ENCODE assay signal across 20 cellular contexts in the genomic region with DNA sequence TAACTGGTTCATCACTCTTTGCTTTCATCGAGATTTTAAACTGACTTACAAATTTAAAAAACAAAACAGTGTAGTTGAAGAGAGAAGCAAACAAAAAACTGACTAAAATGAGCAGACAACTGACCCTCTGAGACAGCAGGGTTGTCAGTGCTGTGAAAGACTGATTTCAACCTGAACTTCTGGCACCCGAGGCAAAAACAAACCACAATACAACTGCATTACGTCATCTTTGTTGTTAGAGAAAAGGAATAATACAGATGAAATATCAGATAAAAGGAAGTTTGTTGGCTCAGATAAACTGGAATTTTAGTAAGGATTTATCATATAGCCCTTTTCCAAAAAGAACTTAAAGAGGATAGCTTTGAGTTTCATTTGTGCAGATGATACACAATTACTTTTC. TPM values are rescaled to one million over a fixed set of nuclear protein-coding genes. Genes with fewer than 3 reads are reported as not detected.
DNase-seq lines count a peak whose midpoint lies in the region; TF ChIP-seq lines count a peak whose summit lies in the region.
"Had no signal": no experiment of that assay in that cellular context is flagged by ENCODE, and none has a peak within 500 bp of the region (broad histone marks: within the 10 kb centered on the region; RNA-seq: fewer than 3 reads in every experiment).

No MANE protein-coding gene starts in this region.

- peaks cover 5% of the 10 kb centered on the region for H3K9me3 Mint-ChIP-seq in endodermal cell
- H3K9me3 Mint-ChIP-seq: activated B cell treated with CpG ODN at 0.5 μM for 24 hours; central memory CD8-positive, alpha-beta T cell; HFFc6; memory B cell; naive thymus-derived CD8-positive, alpha-beta T cell had no signal

- DNase-seq in GM23248, result peak; percentile 9
- peak; percentile 15 for DNase-seq in NB4 (ENCODE audit: low read depth)
- peak; percentile 23 for DNase-seq in astrocyte of the spinal cord (ENCODE audit: low read depth, low spot score)
- peak; percentile 27 for DNase-seq in myocyte (ENCODE audit: low read depth)
- no peak for DNase-seq in NCI-H510A (lab: John Stamatoyannopoulos, UW)
- no peak for DNase-seq in endodermal cell
- DNase-seq in UCSD-AML1 (lab: John Stamatoyannopoulos, UW; ENCODE audit: unreplicated experiment), result no peak
- DNase-seq: activated B cell treated with CpG ODN at 0.5 μM for 24 hours; effector memory CD4-positive, alpha-beta T cell; HFFc6; islet precursor cell; naive thymus-derived CD8-positive, alpha-beta T cell; NCI-H187; NCI-H446; stimulated activated CD4-positive, alpha-beta T cell treated with anti-CD3 and anti-CD28 coated beads, Interleukin-4, amount 100 ng/mL, for 1 hour; T-helper 17 cell had no signal

- peaks cover 17% of the 10 kb centered on the region for H3K27me3 ChIP-seq in GM23248 (replicated peaks; ENCODE audit: insufficient read depth)
- no peaks in the 10 kb centered on the region for H3K27me3 ChIP-seq in endodermal cell (ENCODE audit: control insufficient read depth, insufficient read depth, low read length, poor library complexity, severe bottlenecking)
- H3K27me3 ChIP-seq: vagina had no signal

- in situ Hi-C loops in GM23248 (cut with MboI) (no loop called here), astrocyte of the spinal cord (cut with HindIII; ENCODE audit: low sequenced_read_pairs) (no loop called here)

- H3K36me3 ChIP-seq in GM23248 (ENCODE audit: low read depth) (no peaks in the 10 kb centered on the region), endodermal cell (ENCODE audit: control insufficient read depth, insufficient read depth, low read length) (no peaks in the 10 kb centered on the region)
- H3K36me3 ChIP-seq: vagina had no signal

- H3K9ac ChIP-seq in GM23248 (no peak overlapping the region), endodermal cell (ENCODE audit: extremely low read depth, low read length, poor library complexity, severe bottlenecking) (no peak overlapping the region)

- no peaks in the 10 kb centered on the region for H3K4me1 Mint-ChIP-seq in endodermal cell
- H3K4me1 Mint-ChIP-seq: central memory CD8-positive, alpha-beta T cell; T-helper 17 cell had no signal

- H3K9me3 ChIP-seq in GM23248 (ENCODE audit: low read depth), result no peaks in the 10 kb centered on the region
- H3K9me3 ChIP-seq in endodermal cell (ENCODE audit: control insufficient read depth, low read length), result peaks cover 13% of the 10 kb centered on the region
- H3K9me3 ChIP-seq: vagina had no signal

- H3K4me1 ChIP-seq in GM23248 (ENCODE audit: insufficient read depth) (no peaks in the 10 kb centered on the region), endodermal cell (ENCODE audit: control insufficient read depth, insufficient read depth, low read length) (no peaks in the 10 kb centered on the region)
- H3K4me1 ChIP-seq: vagina had no signal

- 57 to 59% methylated on average over 3 of the region's 3 CpGs for WGBS in GM23248 (ENCODE audit: low coverage in 1 of 2, low lambda C conversion rate in 2 of 2, missing lambda C conversion rate in 2 of 2), 2 experiments
- 92% methylated on average over 3 of the region's 3 CpGs; no CpG with 5 or more reads in 1 of the 2 experiments for WGBS in endodermal cell (ENCODE audit: insufficient coverage in 1 of 2, insufficient read length in 1 of 2), 2 experiments

- H2AFZ ChIP-seq in GM23248, result no peak overlapping the region

- H3K27me3 Mint-ChIP-seq in endodermal cell (ENCODE audit: insufficient read depth), result peaks cover 4% of the 10 kb centered on the region
- H3K27me3 Mint-ChIP-seq: activated B cell treated with CpG ODN at 0.5 μM for 24 hours; central memory CD8-positive, alpha-beta T cell; memory B cell; naive thymus-derived CD8-positive, alpha-beta T cell; T-helper 17 cell had no signal

- no peak for TF ChIP-seq POLR2A in NB4 (IDR thresholded peaks at IDR 0.05; ENCODE audit: extremely low read depth, insufficient read length)

- H3K36me3 Mint-ChIP-seq in endodermal cell (ENCODE audit: low read depth), result no peaks in the 10 kb centered on the region

- H4K20me1 ChIP-seq in GM23248 (ENCODE audit: insufficient read depth), result no peaks in the 10 kb centered on the region

- no peak for TF ChIP-seq CTCF in NB4 (IDR thresholded peaks at IDR 0.05; ENCODE audit: low read depth, low read length)
- TF ChIP-seq CTCF in astrocyte of the spinal cord (IDR thresholded peaks at IDR 0.05; ENCODE audit: low read depth, low read length), result no peak
- no peak for TF ChIP-seq CTCF in endodermal cell (conservative IDR thresholded peaks at IDR 0.05)

- no peaks in the 10 kb centered on the region for H3K79me2 ChIP-seq in GM23248 (ENCODE audit: insufficient read depth)

- no peaks in the 10 kb centered on the region for H3K9me2 ChIP-seq in GM23248 (ENCODE audit: insufficient read depth)

- H3K27ac ChIP-seq in GM23248, result no peak overlapping the region
- no peak overlapping the region for H3K27ac ChIP-seq in endodermal cell (ENCODE audit: low read depth, low read length)
- H3K27ac ChIP-seq: skin epidermis, vagina had no signal

- H3K4me3 ChIP-seq in GM23248, result no peak overlapping the region
- no peak overlapping the region for H3K4me3 ChIP-seq in NB4 (ENCODE audit: low read depth, low read length)
- no peak overlapping the region for H3K4me3 ChIP-seq in astrocyte of the spinal cord (ENCODE audit: low read depth, low read length)
- H3K4me3 ChIP-seq in endodermal cell (ENCODE audit: low read length), result no peak overlapping the region
- H3K4me3 ChIP-seq: skin epidermis, vagina had no signal

- no peak overlapping the region for H3K27ac Mint-ChIP-seq in endodermal cell
- H3K27ac Mint-ChIP-seq: HFFc6, T-helper 17 cell had no signal

- no peaks in the 10 kb centered on the region for H3F3A ChIP-seq in GM23248 (ENCODE audit: insufficient read depth)

- H3K4me2 ChIP-seq in GM23248 (ENCODE audit: unreplicated experiment), result no peak overlapping the region

- H3K4me3 Mint-ChIP-seq in endodermal cell, result no peak overlapping the region
- H3K4me3 Mint-ChIP-seq: activated B cell treated with CpG ODN at 0.5 μM for 24 hours; central memory CD8-positive, alpha-beta T cell; HFFc6; memory B cell; naive thymus-derived CD8-positive, alpha-beta T cell; T-helper 17 cell had no signal

RNA-seq across cellular contexts. Expression of a gene that starts 51.1 kb away (rescaled TPM):
- total RNA-seq in GM23248 (2014; rRNA removed; shearing (Covaris generic)), result under 0.01 TPM in 1 of 2 replicates, not detected in the other
- 0.29 TPM in 2 replicates for polyA plus RNA-seq in GM23248 (2016; fragmentation: Nextera tagmentation; extraction: Ambion mirVana)
- total RNA-seq in myocyte (0.08 TPM in 1 of 2 replicates, not detected in the other), endodermal cell (under 1 TPM; 0.18 to 0.44 TPM)
- not detected for polyA plus RNA-seq in myocyte (2012)
- not detected for polyA plus RNA-seq in endodermal cell (2013, experiment 1 of 2)
- polyA plus RNA-seq in endodermal cell (2013, experiment 2 of 2), result not detected
- total RNA-seq: HFFc6 had no signal

RNA-seq across cellular contexts. Expression of a gene that starts 52.1 kb away (rescaled TPM):
- 11.6 and 11.7 TPM in 2 replicates for total RNA-seq in GM23248 (2014; rRNA removed; shearing (Covaris generic))
- polyA plus RNA-seq in GM23248 (2016; fragmentation: Nextera tagmentation; extraction: Ambion mirVana), result 4.5 and 5.6 TPM in 2 replicates
- total RNA-seq in myocyte (11.3 and 14.1 TPM in 2 replicates), endodermal cell (10 to 100 TPM; 16.4 to 19.1 TPM)
- polyA plus RNA-seq in myocyte (2012), result 4.8 TPM
- 3.8 TPM for polyA plus RNA-seq in endodermal cell (2013, experiment 1 of 2)
- polyA plus RNA-seq in endodermal cell (2013, experiment 2 of 2), result 3.4 TPM

Comparison
In these comparisons a context has a peak if more than half of its experiments do, and no peak if none do; other contexts are left out.
1. DNase-seq: peak in GM23248 (single experiment), NB4 (single experiment), astrocyte of the spinal cord (single experiment) and myocyte (single experiment); none in NCI-H510A (single experiment), endodermal cell (single experiment) and UCSD-AML1 (single experiment).